Comparison of ENCODE assay signal across 9 cellular contexts in the genomic region with DNA sequence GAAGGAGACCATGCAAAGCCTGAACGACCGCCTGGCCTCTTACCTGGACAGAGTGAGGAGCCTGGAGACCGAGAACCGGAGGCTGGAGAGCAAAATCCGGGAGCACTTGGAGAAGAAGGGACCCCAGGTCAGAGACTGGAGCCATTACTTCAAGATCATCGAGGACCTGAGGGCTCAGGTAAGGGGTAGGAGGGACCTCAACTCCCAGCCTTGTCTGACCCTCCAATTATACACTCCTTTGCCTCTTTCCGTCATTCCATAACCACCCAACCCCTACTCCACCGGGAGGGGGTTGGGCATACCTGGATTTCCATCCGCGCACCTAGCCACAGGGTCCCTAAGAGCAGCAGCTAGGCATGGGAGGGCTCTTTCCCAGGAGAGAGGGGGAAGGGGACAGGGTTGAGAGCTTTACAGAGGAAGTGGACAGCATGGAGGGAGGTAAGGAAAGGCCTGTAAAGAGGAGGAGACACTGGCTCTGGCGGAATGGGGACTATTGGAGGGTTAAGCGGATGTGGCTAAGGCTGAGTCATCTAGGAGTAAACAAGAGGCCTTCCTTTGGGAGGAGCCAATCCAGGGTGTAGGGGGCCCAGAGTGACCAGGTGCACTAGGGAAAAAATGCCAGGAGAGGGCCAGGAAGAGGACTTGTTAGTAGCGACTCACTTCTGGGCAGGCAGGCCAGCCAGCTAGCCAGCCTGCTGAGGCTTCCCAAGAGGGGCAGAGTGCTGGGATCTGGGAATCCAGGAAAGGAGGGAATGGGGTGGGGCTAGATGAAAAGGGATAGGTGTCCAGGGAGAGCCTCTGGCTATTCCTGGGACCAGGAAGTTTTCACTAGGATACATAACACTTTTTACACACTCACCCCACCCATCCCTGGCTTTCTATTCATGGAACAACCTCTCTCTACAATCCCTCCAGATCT. TPM values are rescaled to one million over a fixed set of nuclear protein-coding genes. Genes with fewer than 3 reads are reported as not detected.
DNase-seq lines count a peak whose midpoint lies in the region; ATAC-seq lines count a peak whose summit lies in the region.
"Had no signal": no experiment of that assay in that cellular context is flagged by ENCODE, and none has a peak within 500 bp of the region (broad histone marks: within the 10 kb centered on the region; RNA-seq: fewer than 3 reads in every experiment).

No MANE protein-coding gene starts in this region.

- H3K4me1 ChIP-seq in skeletal muscle tissue (ENCODE audit: control insufficient read depth in 3 of 3, insufficient read depth in 3 of 3, low read length in 3 of 3) = peaks cover 0 to 2% (median 0%) of the 10 kb centered on the region in 3 donors

- peak overlapping the region; percentile 79 for H3K4me3 Mint-ChIP-seq in activated T-helper 17 cell treated with anti-CD3 and anti-CD28 coated beads, Interleukin-2, amount 50 U/mL, for 72 hours

- ATAC-seq in activated T-helper 17 cell treated with anti-CD3 and anti-CD28 coated beads, Interleukin-2, amount 50 U/mL, for 72 hours (replicated peaks) = no peak

- no peaks in the 10 kb centered on the region for H3K9me3 ChIP-seq in skeletal muscle tissue (ENCODE audit: control insufficient read depth in 3 of 3, low read length in 3 of 3)

- peaks cover 6% of the 10 kb centered on the region for H3K27me3 Mint-ChIP-seq in activated T-helper 17 cell treated with anti-CD3 and anti-CD28 coated beads, Interleukin-2, amount 50 U/mL, for 72 hours

- H3K36me3 Mint-ChIP-seq in activated T-helper 17 cell treated with anti-CD3 and anti-CD28 coated beads, Interleukin-2, amount 50 U/mL, for 72 hours (ENCODE audit: low read depth) = no peaks in the 10 kb centered on the region

- DNase-seq in DMS79 treated with DMSO at 0.1 percent for 48 hours (lab: John Stamatoyannopoulos, UW) (peak; percentile 43), NCI-H1417 (lab: John Stamatoyannopoulos, UW) (peak; percentile 45 to 87 (median 77)), hepatic stellate cell (ENCODE audit: low spot score) (peak; percentile 92), GF-D8 (lab: John Stamatoyannopoulos, UW) (no peak), caudate nucleus (lab: John Stamatoyannopoulos, UW) (no peak), SK-N-DZ (ENCODE audit: low spot score) (no peak)

- H3K27me3 ChIP-seq in skeletal muscle tissue (ENCODE audit: control insufficient read depth in 3 of 3, insufficient read depth in 3 of 3, low read length in 3 of 3) = peaks cover 10 to 25% (median 16%) of the 10 kb centered on the region in 3 donors

- no peaks in the 10 kb centered on the region for H3K36me3 ChIP-seq in skeletal muscle tissue (ENCODE audit: control insufficient read depth in 3 of 3, insufficient read depth in 3 of 3, low read length in 3 of 3)

- peak overlapping the region; percentile 13 to 41 (median 19) for H3K4me3 ChIP-seq in skeletal muscle tissue (ENCODE audit: low read length in 3 of 3)

- H3K9me3 Mint-ChIP-seq in activated T-helper 17 cell treated with anti-CD3 and anti-CD28 coated beads, Interleukin-2, amount 50 U/mL, for 72 hours = no peaks in the 10 kb centered on the region

- peak overlapping the region in 1 of 3 donors; percentile 25 for H3K9ac ChIP-seq in skeletal muscle tissue (ENCODE audit: low read depth in 1 of 3, low read length in 3 of 3)

- H3K4me1 Mint-ChIP-seq in activated T-helper 17 cell treated with anti-CD3 and anti-CD28 coated beads, Interleukin-2, amount 50 U/mL, for 72 hours = no peaks in the 10 kb centered on the region

- H3K27ac ChIP-seq in skeletal muscle tissue (ENCODE audit: low read depth, low read length) (no peak overlapping the region), caudate nucleus (ENCODE audit: low read depth, low read length) (no peak overlapping the region)

- no peak overlapping the region for H3K27ac Mint-ChIP-seq in activated T-helper 17 cell treated with anti-CD3 and anti-CD28 coated beads, Interleukin-2, amount 50 U/mL, for 72 hours

RNA-seq across cellular contexts. Expression of gene KRT18, which starts 0.8 kb away (rescaled TPM):
- total RNA-seq in activated T-helper 17 cell treated with anti-CD3 and anti-CD28 coated beads, Interleukin-2, amount 50 U/mL, for 72 hours = 1 to 10 TPM; 3.4 to 4.8 TPM
- 4.2 TPM for total RNA-seq in skeletal muscle tissue
- not detected in 2 replicates for polyA plus RNA-seq in SK-N-DZ (2014; cell fraction: cytosol; rRNA removed)
- not detected in 2 replicates for polyA plus RNA-seq in SK-N-DZ (2014; cell fraction: nucleus; rRNA removed)

RNA-seq across cellular contexts. Expression of gene KRT8, which starts 44.8 kb away (rescaled TPM):
- 1 to 10 TPM in 1 of 2 donors, under 1 TPM in 1; 0.22 to 1.2 TPM for total RNA-seq in activated T-helper 17 cell treated with anti-CD3 and anti-CD28 coated beads, Interleukin-2, amount 50 U/mL, for 72 hours
- total RNA-seq in skeletal muscle tissue = 1.6 TPM
- 1.5 and 1.8 TPM in 2 replicates for polyA plus RNA-seq in SK-N-DZ (2014; cell fraction: cytosol; rRNA removed)
- polyA plus RNA-seq in SK-N-DZ (2014; cell fraction: nucleus; rRNA removed) = 0.25 and 0.31 TPM in 2 replicates
- total RNA-seq: SK-MEL-5 had no signal

RNA-seq across cellular contexts. Expression of gene EIF4B, which starts 56.6 kb away (rescaled TPM):
- 100 to 1,000 TPM; 536 to 964 TPM for total RNA-seq in activated T-helper 17 cell treated with anti-CD3 and anti-CD28 coated beads, Interleukin-2, amount 50 U/mL, for 72 hours
- total RNA-seq in skeletal muscle tissue = 1,005 TPM
- polyA plus RNA-seq in SK-N-DZ (2014; cell fraction: cytosol; rRNA removed) = 453 and 511 TPM in 2 replicates
- 216 and 276 TPM in 2 replicates for polyA plus RNA-seq in SK-N-DZ (2014; cell fraction: nucleus; rRNA removed)

Comparison
In these comparisons a context has a peak if more than half of its experiments do, and no peak if none do; other contexts are left out.
1. DNase-seq: peak in DMS79 treated with DMSO at 0.1 percent for 48 hours (single experiment), NCI-H1417 (3 of 3) and hepatic stellate cell (single experiment); none in GF-D8 (single experiment), caudate nucleus (0 of 61) and SK-N-DZ (single experiment).